Comparison of ENCODE assay signal across 11 cellular contexts in genomic region chr16:66844009-66844341, GRCh38. TPM values are rescaled to one million over a fixed set of nuclear protein-coding genes. Genes with fewer than 3 reads are reported as not detected.
A peak's percentile ranks its signal among the peaks of the same experiment; 100 is the strongest.
DNase-seq lines count a peak whose midpoint lies in the region; ATAC-seq and TF ChIP-seq lines count a peak whose summit lies in the region.
"Had no signal": no experiment of that assay in that cellular context is flagged by ENCODE, and none has a peak within 500 bp of the region (broad histone marks: within the 10 kb centered on the region; RNA-seq: fewer than 3 reads in every experiment).

No MANE protein-coding gene starts in this region.

- H3K27me3 Mint-ChIP-seq in nephron (ENCODE audit: low read depth), result peaks cover 90% of the 10 kb centered on the region

- intact Hi-C loops in heart right ventricle (cut with DNase I) (no loop called here), cardiac septum (cut with DNase I) (no loop called here), upper lobe of right lung (cut with DNase I) (no loop called here)

- H3K9me3 Mint-ChIP-seq in nephron, result peaks cover 4% of the 10 kb centered on the region

- H3K4me1 ChIP-seq in heart right ventricle, result peaks cover 4 to 23% (median 12%) of the 10 kb centered on the region in 9 donors
- peaks cover 15% of the 10 kb centered on the region in 2 donors for H3K4me1 ChIP-seq in duodenal mucosa (ENCODE audit: control insufficient read depth in 1 of 2, insufficient read depth in 2 of 2, low read length in 2 of 2)
- H3K4me1 ChIP-seq in upper lobe of right lung, result peaks cover 12% of the 10 kb centered on the region

- peaks cover 12% of the 10 kb centered on the region for H3K4me1 Mint-ChIP-seq in nephron

- no peaks in the 10 kb centered on the region for H3K36me3 ChIP-seq in heart right ventricle
- H3K36me3 ChIP-seq in duodenal mucosa (ENCODE audit: control insufficient read depth in 1 of 2, insufficient read depth in 2 of 2, low read length in 2 of 2), result no peaks in the 10 kb centered on the region
- H3K36me3 ChIP-seq in upper lobe of right lung, result no peaks in the 10 kb centered on the region

- no peak overlapping the region for H3K27ac Mint-ChIP-seq in nephron

- DNase-seq in heart right ventricle (no peak), cardiac septum (ENCODE audit: low spot score) (no peak), upper lobe of right lung (no peak), NCI-H2029 (lab: John Stamatoyannopoulos, UW) (no peak), NCI-H524 treated with DMSO at 0.1 percent for 48 hours (lab: John Stamatoyannopoulos, UW) (no peak)
- DNase-seq: HCEC 1CT had no signal

- WGBS in heart right ventricle, 2 donors, result 15 to 21% methylated on average over 13 to 14 of the region's 14 CpGs

- no peaks in the 10 kb centered on the region for H3K36me3 Mint-ChIP-seq in nephron (ENCODE audit: low read depth)

- H3K9me3 ChIP-seq in heart right ventricle (no peaks in the 10 kb centered on the region), duodenal mucosa (ENCODE audit: control insufficient read depth in 1 of 2, low read length in 2 of 2) (no peaks in the 10 kb centered on the region), upper lobe of right lung (no peaks in the 10 kb centered on the region)

- TF ChIP-seq CTCF in heart right ventricle (IDR thresholded peaks at IDR 0.05), result no peak
- TF ChIP-seq CTCF in nephron (IDR thresholded peaks at IDR 0.05; ENCODE audit: unreplicated experiment in 3 of 3), result no peak
- no peak for TF ChIP-seq CTCF in upper lobe of right lung (IDR thresholded peaks at IDR 0.05)

- H3K4me3 Mint-ChIP-seq in nephron, result peak overlapping the region; percentile 79 to 81 (median 79)

- ATAC-seq in heart right ventricle (peak in 4 of 8 donors; percentile 11 to 32 (median 21)), upper lobe of right lung (no peak), GM21717 (IDR thresholded peaks at IDR 0.05; ENCODE audit: unreplicated experiment) (no peak)

- no peak overlapping the region for H3K27ac ChIP-seq in heart right ventricle
- H3K27ac ChIP-seq in duodenal mucosa (ENCODE audit: low read depth, low read length), result no peak overlapping the region
- no peak overlapping the region for H3K27ac ChIP-seq in upper lobe of right lung
- H3K27ac ChIP-seq: SK-N-MC had no signal

- H3K4me3 ChIP-seq in heart right ventricle (peak overlapping the region; percentile 35 to 59 (median 46)), duodenal mucosa (ENCODE audit: low read depth in 1 of 2, low read length in 2 of 2) (peak overlapping the region; percentile 63), upper lobe of right lung (peak overlapping the region; percentile 39)

- H3K27me3 ChIP-seq in heart right ventricle (peaks cover 10 to 52% (median 39%) of the 10 kb centered on the region in 7 donors), duodenal mucosa (ENCODE audit: control insufficient read depth in 1 of 2, insufficient read depth in 2 of 2, low read length in 2 of 2) (peaks cover 23 to 26% of the 10 kb centered on the region in 2 donors), upper lobe of right lung (peaks cover 38% of the 10 kb centered on the region)

- no peak overlapping the region for H3K9ac ChIP-seq in duodenal mucosa (ENCODE audit: low read depth in 1 of 2, low read length in 2 of 2)

RNA-seq across cellular contexts. Expression of gene CA7, which starts 0.2 kb away (rescaled TPM):
- not detected for total RNA-seq in heart right ventricle
- polyA plus RNA-seq in heart right ventricle, result not detected
- not detected for total RNA-seq in cardiac septum
- not detected for total RNA-seq in upper lobe of right lung
- total RNA-seq: fibroblast of lung had no signal
- polyA plus RNA-seq: fibroblast of lung had no signal

RNA-seq across cellular contexts. Expression of gene NAE1, which starts 13.2 kb away (rescaled TPM):
- total RNA-seq in heart right ventricle (10 to 100 TPM; 29.6 to 35.9 (median 31.3) TPM), cardiac septum (31.1 TPM), upper lobe of right lung (41.8 TPM)
- 10 to 100 TPM; 23.7 to 27.8 TPM for polyA plus RNA-seq in heart right ventricle

RNA-seq across cellular contexts. Expression of gene PDP2, which starts 36.3 kb away (rescaled TPM):
- total RNA-seq in heart right ventricle (1 to 10 TPM; 2.9 to 5.7 (median 3.8) TPM), cardiac septum (2.7 TPM), upper lobe of right lung (22.4 TPM)
- 1 to 10 TPM; 1.2 to 1.4 TPM for polyA plus RNA-seq in heart right ventricle

RNA-seq across cellular contexts. Expression of gene TERB1, which starts 42.6 kb away (rescaled TPM):
- under 1 TPM in 1 of 10 donors, not detected in 9; 0.12 TPM for total RNA-seq in heart right ventricle
- polyA plus RNA-seq in heart right ventricle, result not detected
- total RNA-seq in cardiac septum, result not detected
- total RNA-seq in upper lobe of right lung, result 0.26 TPM
- polyA plus RNA-seq: fibroblast of lung had no signal
